In the genomic region with DNA sequence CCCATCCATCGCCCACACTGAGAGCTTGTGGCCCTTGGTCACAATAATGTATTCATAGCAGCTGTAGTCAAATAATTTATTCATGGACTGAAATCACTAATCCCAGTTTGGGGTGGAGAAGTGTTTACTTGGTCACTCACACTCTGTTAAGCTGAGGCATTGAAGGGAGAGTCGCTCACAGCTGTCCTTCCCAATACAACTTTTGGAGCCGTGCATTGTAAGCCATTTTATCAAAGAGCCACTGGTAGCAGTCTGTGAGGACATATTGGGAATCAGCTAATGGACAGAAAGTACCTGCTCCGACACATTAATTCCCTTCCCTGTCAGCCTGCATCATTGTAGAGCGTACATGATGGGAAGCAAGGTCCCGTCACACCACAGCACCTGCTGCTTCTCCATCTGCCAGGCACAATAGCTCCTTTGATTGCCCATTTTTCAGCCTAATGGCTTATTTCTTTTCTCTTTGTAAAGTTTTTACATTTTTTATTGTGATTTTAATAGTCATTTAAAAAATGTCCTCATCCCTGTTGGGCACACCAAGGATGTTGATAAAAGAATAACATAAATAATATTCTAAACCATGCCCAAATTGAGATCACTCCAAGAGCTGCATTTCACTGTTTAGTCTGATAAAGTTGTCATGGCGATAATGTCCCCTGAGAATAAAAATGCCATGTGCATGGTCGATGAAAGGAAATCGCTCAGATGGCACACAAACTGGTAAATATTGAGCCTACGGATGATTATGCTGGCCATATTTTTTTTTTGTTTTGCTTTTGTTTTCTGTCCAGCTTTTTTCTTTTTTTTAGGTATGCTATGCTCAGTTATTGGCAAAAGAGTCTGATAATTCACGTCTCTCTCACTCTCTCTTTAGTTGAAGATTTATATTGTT, we compare ENCODE assay signal across 12 cellular contexts.
A peak's percentile ranks its signal among the peaks of the same experiment; 100 is the strongest.
DNase-seq lines count a peak whose midpoint lies in the region; ATAC-seq and TF ChIP-seq lines count a peak whose summit lies in the region.
"Had no signal": no experiment of that assay in that cellular context is flagged by ENCODE, and none has a peak within 500 bp of the region (broad histone marks: within the 10 kb centered on the region; RNA-seq: fewer than 3 reads in every experiment).

No MANE protein-coding gene starts in this region.

- no peaks in the 10 kb centered on the region for H3K27me3 ChIP-seq in SK-N-SH (ENCODE audit: insufficient read depth)

- no peaks in the 10 kb centered on the region for H3K4me1 Mint-ChIP-seq in activated T-helper 1 cell treated with anti-CD3 and anti-CD28 coated beads, Interleukin-12 subunit alpha, Interleukin-12 subunit beta, Interleukin-2, Interleukin-4 antibody, amounts not matched to agents 30 ng/mL and 10 ng/mL and 1 ng/mL, durations not matched to agents 14 hours and 24 hours and 36 hours (ENCODE audit: low read depth)

- no peak overlapping the region for H3K4me2 ChIP-seq in SK-N-SH

- no peaks in the 10 kb centered on the region for H3K79me2 ChIP-seq in SK-N-SH (ENCODE audit: insufficient read depth)

- no peak overlapping the region for H3K9ac ChIP-seq in SK-N-SH

- H3K27ac ChIP-seq in SK-N-SH (ENCODE audit: low read depth in 2 of 2, low read length in 1 of 2), result peak overlapping the region in 1 of 2 experiments; percentile 96; a peak in 2 of 4 replicates
- H3K27ac ChIP-seq in caudate nucleus (ENCODE audit: low read depth, low read length), result peak overlapping the region; percentile 31

- peak in 1 of 2 experiments; percentile 73; a peak in 1 of 4 replicates for TF ChIP-seq EP300 in SK-N-SH (IDR thresholded peaks at IDR 0.05; ENCODE audit: borderline replicate concordance in 1 of 2, low read depth in 1 of 2, low read length in 1 of 2)

- no peak for TF ChIP-seq CTCF in SK-N-SH (IDR thresholded peaks at IDR 0.05)

- no peak overlapping the region for H2AFZ ChIP-seq in SK-N-SH (ENCODE audit: low read depth)

- H3K36me3 ChIP-seq in SK-N-SH (replicated peaks in 1 of 2; ENCODE audit: control insufficient read depth in 1 of 2, insufficient read depth in 2 of 2, low read length in 1 of 2), result no peaks in the 10 kb centered on the region

- no peak overlapping the region for H3K27ac Mint-ChIP-seq in activated T-helper 1 cell treated with anti-CD3 and anti-CD28 coated beads, Interleukin-12 subunit alpha, Interleukin-12 subunit beta, Interleukin-2, Interleukin-4 antibody, amounts not matched to agents 30 ng/mL and 10 ng/mL and 1 ng/mL, durations not matched to agents 14 hours and 24 hours and 36 hours

- POLR2A ChIA-PET in SK-N-SH (lab: Yijun Ruan, JAX), result interaction anchor here (0.6 to 1.5 kb wide), 2 partner anchors 10 to 199 kb away, joined by 3 to 5 read pairs; no protein-coding TSS in a partner anchor

- H3K4me1 ChIP-seq in SK-N-SH (ENCODE audit: control insufficient read depth in 1 of 2, insufficient read depth in 2 of 2, low read depth in 1 of 2, low read length in 1 of 2), result peaks cover 0 to 9% of the 10 kb centered on the region in 2 experiments; a peak in 2 of 4 replicates

- no peaks in the 10 kb centered on the region for H3F3A ChIP-seq in SK-N-SH (replicated peaks; ENCODE audit: insufficient read depth)

- WGBS in SK-N-SH (ENCODE audit: low lambda C conversion rate), result 16% methylated on average over 11 of the region's 11 CpGs

- no peaks in the 10 kb centered on the region for H3K9me2 ChIP-seq in SK-N-SH

- no peaks in the 10 kb centered on the region for H4K20me1 ChIP-seq in SK-N-SH (ENCODE audit: insufficient read depth)

- DNase-seq in SK-N-SH, result peak; percentile 36
- peak; percentile 94 for DNase-seq in NCI-H2171 (lab: John Stamatoyannopoulos, UW)
- DNase-seq in caudate nucleus (lab: John Stamatoyannopoulos, UW), result peak in 5 of 61 donors; percentile 2 to 98 (median 6)
- no peak for DNase-seq in AG08395 (ENCODE audit: low spot score)
- DNase-seq in activated T-helper 1 cell treated with anti-CD3 and anti-CD28 coated beads, Interleukin-12 subunit alpha, Interleukin-12 subunit beta, Interleukin-2, Interleukin-4 antibody, amounts not matched to agents 30 ng/mL and 10 ng/mL and 1 ng/mL, durations not matched to agents 14 hours and 24 hours and 36 hours (ENCODE audit: low spot score), result no peak
- DNase-seq in HT-29 (ENCODE audit: low spot score), result no peak
- DNase-seq: activated naive CD4-positive, alpha-beta T cell; effector memory CD4-positive, alpha-beta T cell; foreskin fibroblast; mesenchymal stem cell had no signal

- intact Hi-C loops in activated T-helper 1 cell treated with anti-CD3 and anti-CD28 coated beads, Interleukin-12 subunit alpha, Interleukin-12 subunit beta, Interleukin-2, Interleukin-4 antibody, amounts not matched to agents 30 ng/mL and 10 ng/mL and 1 ng/mL, durations not matched to agents 14 hours and 24 hours and 36 hours (cut with micrococcal nuclease), result no loop called here

- no peaks in the 10 kb centered on the region for H3K36me3 Mint-ChIP-seq in activated T-helper 1 cell treated with anti-CD3 and anti-CD28 coated beads, Interleukin-12 subunit alpha, Interleukin-12 subunit beta, Interleukin-2, Interleukin-4 antibody, amounts not matched to agents 30 ng/mL and 10 ng/mL and 1 ng/mL, durations not matched to agents 14 hours and 24 hours and 36 hours (ENCODE audit: low read depth)

- no peaks in the 10 kb centered on the region for H3K9me3 ChIP-seq in SK-N-SH

- CTCF ChIA-PET in SK-N-SH (lab: Yijun Ruan, JAX), result interaction anchor here (0.7 to 4.1 kb wide), 8 partner anchors 11 to 573 kb away, joined by 3 to 23 read pairs (median 8); no protein-coding TSS in a partner anchor

- peak; percentile 3; the same call in 1 of the 2 replicates for TF ChIP-seq RAD21 in SK-N-SH (IDR thresholded peaks at IDR 0.05; ENCODE audit: low read length)

- no peak overlapping the region for H3K4me3 Mint-ChIP-seq in activated T-helper 1 cell treated with anti-CD3 and anti-CD28 coated beads, Interleukin-12 subunit alpha, Interleukin-12 subunit beta, Interleukin-2, Interleukin-4 antibody, amounts not matched to agents 30 ng/mL and 10 ng/mL and 1 ng/mL, durations not matched to agents 14 hours and 24 hours and 36 hours

- H3K4me3 ChIP-seq in SK-N-SH (ENCODE audit: low read depth in 2 of 2, low read length in 1 of 2), result no peak overlapping the region

- ATAC-seq in SK-N-SH treated with all-trans-retinoic acid at 6 μM for 48 hours (no peak), HG02970 (IDR thresholded peaks at IDR 0.05; ENCODE audit: low FRiP score, unreplicated experiment) (no peak)

- no peaks in the 10 kb centered on the region for H3K9me3 Mint-ChIP-seq in activated T-helper 1 cell treated with anti-CD3 and anti-CD28 coated beads, Interleukin-12 subunit alpha, Interleukin-12 subunit beta, Interleukin-2, Interleukin-4 antibody, amounts not matched to agents 30 ng/mL and 10 ng/mL and 1 ng/mL, durations not matched to agents 14 hours and 24 hours and 36 hours

- H3K27me3 Mint-ChIP-seq in activated T-helper 1 cell treated with anti-CD3 and anti-CD28 coated beads, Interleukin-12 subunit alpha, Interleukin-12 subunit beta, Interleukin-2, Interleukin-4 antibody, amounts not matched to agents 30 ng/mL and 10 ng/mL and 1 ng/mL, durations not matched to agents 14 hours and 24 hours and 36 hours (ENCODE audit: insufficient read depth), result no peaks in the 10 kb centered on the region

TF ChIP-seq in SK-N-SH, 30 proteins besides CTCF, POLR2A, EP300 and RAD21:
- TF ChIP-seq, protein P1, sequence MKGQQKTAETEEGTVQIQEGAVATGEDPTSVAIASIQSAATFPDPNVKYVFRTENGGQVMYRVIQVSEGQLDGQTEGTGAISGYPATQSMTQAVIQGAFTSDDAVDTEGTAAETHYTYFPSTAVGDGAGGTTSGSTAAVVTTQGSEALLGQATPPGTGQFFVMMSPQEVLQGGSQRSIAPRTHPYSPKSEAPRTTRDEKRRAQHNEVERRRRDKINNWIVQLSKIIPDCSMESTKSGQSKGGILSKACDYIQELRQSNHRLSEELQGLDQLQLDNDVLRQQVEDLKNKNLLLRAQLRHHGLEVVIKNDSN (IDR thresholded peaks at IDR 0.05; ENCODE audit: borderline replicate concordance, low read depth), result no peak
- TF ChIP-seq RCOR1 (IDR thresholded peaks at IDR 0.05; ENCODE audit: low read length), result peak; percentile 33; the same call in 1 of the 2 replicates
- peak; percentile 72 for TF ChIP-seq GATA2 (CRISPR knock-in tag; IDR thresholded peaks at IDR 0.05)
- TF ChIP-seq NRF1 (IDR thresholded peaks at IDR 0.05; ENCODE audit: low read depth, low read length), result no peak
- TF ChIP-seq MXI1 (IDR thresholded peaks at IDR 0.05; ENCODE audit: low read depth, low read length), result peak; percentile 80; the same call in 1 of the 2 replicates

TF ChIP-seq in SK-N-SH treated with all-trans-retinoic acid at 6 μM for 48 hours, 23 proteins besides CTCF, POLR2A, EP300 and RAD21 (continues in another document):
- TF ChIP-seq CSDC2 (CRISPR knock-in tag; IDR thresholded peaks at IDR 0.05), result no peak
- no peak for TF ChIP-seq ZNF565 (CRISPR knock-in tag; conservative IDR thresholded peaks at IDR 0.05; ENCODE audit: low read depth)
- TF ChIP-seq, protein P2, sequence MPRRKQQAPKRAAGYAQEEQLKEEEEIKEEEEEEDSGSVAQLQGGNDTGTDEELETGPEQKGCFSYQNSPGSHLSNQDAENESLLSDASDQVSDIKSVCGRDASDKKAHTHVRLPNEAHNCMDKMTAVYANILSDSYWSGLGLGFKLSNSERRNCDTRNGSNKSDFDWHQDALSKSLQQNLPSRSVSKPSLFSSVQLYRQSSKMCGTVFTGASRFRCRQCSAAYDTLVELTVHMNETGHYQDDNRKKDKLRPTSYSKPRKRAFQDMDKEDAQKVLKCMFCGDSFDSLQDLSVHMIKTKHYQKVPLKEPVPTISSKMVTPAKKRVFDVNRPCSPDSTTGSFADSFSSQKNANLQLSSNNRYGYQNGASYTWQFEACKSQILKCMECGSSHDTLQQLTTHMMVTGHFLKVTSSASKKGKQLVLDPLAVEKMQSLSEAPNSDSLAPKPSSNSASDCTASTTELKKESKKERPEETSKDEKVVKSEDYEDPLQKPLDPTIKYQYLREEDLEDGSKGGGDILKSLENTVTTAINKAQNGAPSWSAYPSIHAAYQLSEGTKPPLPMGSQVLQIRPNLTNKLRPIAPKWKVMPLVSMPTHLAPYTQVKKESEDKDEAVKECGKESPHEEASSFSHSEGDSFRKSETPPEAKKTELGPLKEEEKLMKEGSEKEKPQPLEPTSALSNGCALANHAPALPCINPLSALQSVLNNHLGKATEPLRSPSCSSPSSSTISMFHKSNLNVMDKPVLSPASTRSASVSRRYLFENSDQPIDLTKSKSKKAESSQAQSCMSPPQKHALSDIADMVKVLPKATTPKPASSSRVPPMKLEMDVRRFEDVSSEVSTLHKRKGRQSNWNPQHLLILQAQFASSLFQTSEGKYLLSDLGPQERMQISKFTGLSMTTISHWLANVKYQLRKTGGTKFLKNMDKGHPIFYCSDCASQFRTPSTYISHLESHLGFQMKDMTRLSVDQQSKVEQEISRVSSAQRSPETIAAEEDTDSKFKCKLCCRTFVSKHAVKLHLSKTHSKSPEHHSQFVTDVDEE (CRISPR knock-in tag; IDR thresholded peaks at IDR 0.05), result no peak
- no peak for TF ChIP-seq ARNTL (CRISPR knock-in tag; IDR thresholded peaks at IDR 0.05; ENCODE audit: borderline replicate concordance, low read depth)
- no peak for TF ChIP-seq ZNF70 (CRISPR knock-in tag; IDR thresholded peaks at IDR 0.05)
- no peak for TF ChIP-seq ZFP30 (CRISPR knock-in tag; IDR thresholded peaks at IDR 0.05)

Comparison
In these comparisons a context has a peak if more than half of its experiments do, and no peak if none do; other contexts are left out.
1. DNase-seq: peak in SK-N-SH (single experiment) and NCI-H2171 (single experiment); none in AG08395 (single experiment), activated T-helper 1 cell treated with anti-CD3 and anti-CD28 coated beads, Interleukin-12 subunit alpha, Interleukin-12 subunit beta, Interleukin-2, Interleukin-4 antibody, amounts not matched to agents 30 ng/mL and 10 ng/mL and 1 ng/mL, durations not matched to agents 14 hours and 24 hours and 36 hours (single experiment) and HT-29 (single experiment).